In the genomic region with DNA sequence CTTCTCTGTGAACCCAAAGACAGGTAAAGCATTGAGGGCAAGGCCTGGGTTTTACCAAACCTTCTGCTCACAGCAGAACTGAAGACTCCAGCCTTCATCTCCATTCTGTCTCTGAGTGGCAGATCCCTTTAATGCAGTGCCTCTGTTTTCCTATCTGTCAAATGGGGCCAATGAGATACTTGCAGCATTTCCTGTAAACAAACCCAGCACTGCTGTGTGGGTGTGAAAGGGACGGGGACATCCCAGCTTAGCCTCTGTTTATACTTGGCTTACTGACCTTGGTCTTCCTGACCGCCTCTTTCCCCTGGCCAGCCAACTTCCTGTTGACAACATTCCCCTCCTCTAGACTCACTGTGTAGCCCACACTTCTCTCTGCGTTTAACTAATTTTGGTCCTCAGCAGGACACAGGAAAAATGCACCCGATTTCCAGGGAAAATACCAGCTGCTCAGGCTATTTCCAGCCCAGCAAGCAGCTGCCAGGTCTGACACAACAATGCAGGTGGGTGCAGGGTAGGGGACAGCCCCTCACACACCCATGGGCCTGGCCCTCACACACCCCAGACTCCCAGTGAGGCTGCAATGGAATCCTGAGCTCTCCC, we compare ENCODE assay signal across 8 cellular contexts.
DNase-seq lines count a peak whose midpoint lies in the region; ATAC-seq, FAIRE-seq and TF ChIP-seq lines count a peak whose summit lies in the region.
"Had no signal": no experiment of that assay in that cellular context is flagged by ENCODE, and none has a peak within 500 bp of the region (broad histone marks: within the 10 kb centered on the region; RNA-seq: fewer than 3 reads in every experiment).

No MANE protein-coding gene starts in this region.

- peak overlapping the region; percentile 10 for H3K4me3 ChIP-seq in adipocyte (ENCODE audit: low read length)
- H3K4me3 ChIP-seq in kidney (ENCODE audit: low read length in 2 of 2): no peak overlapping the region

- peak overlapping the region; percentile 67 to 79 for H3K27ac ChIP-seq in kidney (ENCODE audit: low read depth in 2 of 2, low read length in 2 of 2)

- H3K9ac ChIP-seq in adipocyte (ENCODE audit: low read length) (peak overlapping the region; percentile 37), kidney (ENCODE audit: low read length in 2 of 2) (no peak overlapping the region)

- H3K27me3 Mint-ChIP-seq in HFFc6 (ENCODE audit: insufficient read depth): peaks cover 1% of the 10 kb centered on the region; the same call in 1 of the 2 replicates

- H3K4me1 ChIP-seq in adipocyte (ENCODE audit: control insufficient read depth, insufficient read depth, low read length) (peaks cover 21% of the 10 kb centered on the region), kidney (ENCODE audit: control insufficient read depth in 1 of 2, insufficient read depth in 1 of 2, low read depth in 1 of 2, low read length in 2 of 2) (peaks cover 12 to 13% of the 10 kb centered on the region in 2 donors)

- peak overlapping the region; percentile 55 for H3K27ac Mint-ChIP-seq in HFFc6

- no peaks in the 10 kb centered on the region for H3K27me3 ChIP-seq in adipocyte (replicated peaks; ENCODE audit: control insufficient read depth, insufficient read depth, low read length)

- no peaks in the 10 kb centered on the region for H3K36me3 Mint-ChIP-seq in HFFc6 (ENCODE audit: low read depth)

- intact Hi-C loops in kidney (cut with DNase I): no loop called here

- DNase-seq in HFFc6: peak; percentile 22
- DNase-seq in adipocyte (ENCODE audit: low read depth): peak; percentile 35
- no peak for DNase-seq in kidney
- DNase-seq in stimulated activated naive CD8-positive, alpha-beta T cell treated with anti-CD3 and anti-CD28 coated beads, Interleukin-15, Interleukin-2, amounts not matched to agents 100 U/mL and 50 U/mL, for 24 hours: peak; percentile 18
- no peak for DNase-seq in stimulated activated CD4-positive, alpha-beta T cell treated with anti-CD3 and anti-CD28 coated beads, Interleukin-4, amount 100 ng/mL, for 24 hours

- no peaks in the 10 kb centered on the region for H3K9me3 Mint-ChIP-seq in HFFc6

- TF ChIP-seq CTCF in HFFc6 (IDR thresholded peaks at IDR 0.05): no peak
- TF ChIP-seq CTCF in kidney (IDR thresholded peaks at IDR 0.05; ENCODE audit: borderline replicate concordance, extremely low read depth, insufficient read depth): no peak

- no peak for FAIRE-seq in kidney (lab: Jason Lieb, UNC)
- FAIRE-seq: islet of Langerhans had no signal

- H3K9me3 ChIP-seq in adipocyte (ENCODE audit: control insufficient read depth, low read length) (no peaks in the 10 kb centered on the region), kidney (ENCODE audit: control insufficient read depth in 1 of 2, low read length in 2 of 2) (no peaks in the 10 kb centered on the region)

- H3K4me3 Mint-ChIP-seq in HFFc6: 0 out of 2 replicates have a peak overlapping the region, but pooled peaks have one; percentile 13

- H3K4me1 Mint-ChIP-seq in HFFc6 (ENCODE audit: low read depth): peaks cover 23% of the 10 kb centered on the region

- H3K36me3 ChIP-seq in adipocyte (ENCODE audit: control insufficient read depth, insufficient read depth, low read length, severe bottlenecking) (no peaks in the 10 kb centered on the region), kidney (ENCODE audit: control insufficient read depth in 1 of 2, insufficient read depth in 2 of 2, low read length in 2 of 2) (no peaks in the 10 kb centered on the region)

- ATAC-seq in stimulated activated naive CD8-positive, alpha-beta T cell treated with anti-CD3 and anti-CD28 coated beads, Interleukin-15, Interleukin-2, amounts not matched to agents 100 U/mL and 50 U/mL, for 24 hours: no peak
- ATAC-seq in GM19351 (IDR thresholded peaks at IDR 0.05; ENCODE audit: unreplicated experiment) (no peak), HG02970 (IDR thresholded peaks at IDR 0.05; ENCODE audit: low FRiP score, unreplicated experiment) (no peak)

Comparison
In these comparisons a context has a peak if more than half of its experiments do, and no peak if none do; other contexts are left out.
1. DNase-seq: peak in HFFc6 (single experiment), adipocyte (single experiment) and stimulated activated naive CD8-positive, alpha-beta T cell treated with anti-CD3 and anti-CD28 coated beads, Interleukin-15, Interleukin-2, amounts not matched to agents 100 U/mL and 50 U/mL, for 24 hours (single experiment); none in kidney (single experiment) and stimulated activated CD4-positive, alpha-beta T cell treated with anti-CD3 and anti-CD28 coated beads, Interleukin-4, amount 100 ng/mL, for 24 hours (single experiment).